13 cellular contexts compared by ENCODE assay signal in the genomic region with DNA sequence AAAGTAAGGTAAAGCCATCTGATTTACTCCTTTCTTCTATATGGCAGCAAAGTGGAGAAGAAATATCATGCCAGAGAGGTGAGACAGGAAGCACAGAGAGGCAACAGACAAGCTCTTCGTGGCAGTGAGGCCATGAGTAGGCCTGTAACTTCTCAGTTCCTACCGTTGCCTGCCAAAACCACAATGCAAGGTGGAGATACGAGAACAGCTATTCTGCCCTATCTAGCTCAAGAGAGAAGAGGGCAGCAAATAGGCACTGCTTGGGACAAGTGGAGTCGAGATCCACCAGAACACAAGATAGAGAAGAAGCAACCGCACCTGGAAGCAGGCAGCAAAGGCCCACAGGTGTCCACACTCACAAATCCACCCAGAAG. TPM values are rescaled to one million over a fixed set of nuclear protein-coding genes. Genes with fewer than 3 reads are reported as not detected.
A peak's percentile ranks its signal among the peaks of the same experiment; 100 is the strongest.
DNase-seq lines count a peak whose midpoint lies in the region; ATAC-seq and TF ChIP-seq lines count a peak whose summit lies in the region.
"Had no signal": no experiment of that assay in that cellular context is flagged by ENCODE, and none has a peak within 500 bp of the region (broad histone marks: within the 10 kb centered on the region; RNA-seq: fewer than 3 reads in every experiment).

No MANE protein-coding gene starts in this region.

- no peak overlapping the region for H2AFZ ChIP-seq in H9 (ENCODE audit: low read length)

- no peaks in the 10 kb centered on the region for H3K23me2 ChIP-seq in H9 (ENCODE audit: insufficient read length, low read depth, low read length, poor library complexity, severe bottlenecking)

- peak in 2 of 7 experiments; percentile 8 to 54 for DNase-seq in CD8-positive, alpha-beta T cell
- DNase-seq in T-cell (peak in 18 of 34 experiments; percentile 6 to 41 (median 12)), H9 (no peak), dedifferentiated amniotic fluid mesenchymal stem cell (ENCODE audit: extremely low spot score) (no peak)
- no peak for DNase-seq in effector memory CD8-positive, alpha-beta T cell
- DNase-seq: central memory CD4-positive, alpha-beta T cell; left cardiac atrium; pancreas; stimulated activated CD4-positive, alpha-beta T cell treated with anti-CD3 and anti-CD28 coated beads, Interleukin-2, amount 100 ng/mL, for 48 hours; tibial artery had no signal

- no peak overlapping the region for H2BK12ac ChIP-seq in H9 (ENCODE audit: insufficient read length, low read depth, low read length)

- POLR2A ChIA-PET in CD8-positive, alpha-beta T cell (lab: Charles Lee): interaction anchor here (0.6 to 1.4 kb wide), 4 partner anchors 15 to 35 kb away, joined by 3 to 6 read pairs (median 3); a partner anchor contains a TSS
- POLR2A ChIA-PET in T-cell (lab: Charles Lee): no interaction called here

- no peak for TF ChIP-seq CTCF in CD8-positive, alpha-beta T cell (IDR thresholded peaks at IDR 0.05)
- no peak for TF ChIP-seq CTCF in H9 (conservative IDR thresholded peaks at IDR 0.05)

- ATAC-seq in CD8-positive, alpha-beta T cell: peak; percentile 80
- ATAC-seq in GM18868 (IDR thresholded peaks at IDR 0.05; ENCODE audit: unreplicated experiment): peak; percentile 66
- ATAC-seq in T-cell (replicated peaks in 1 of 4): peak; percentile 84 to 98 (median 86)
- ATAC-seq in effector memory CD8-positive, alpha-beta T cell (replicated peaks): peak; percentile 42
- no peak for ATAC-seq in HG02852 (IDR thresholded peaks at IDR 0.05; ENCODE audit: unreplicated experiment)
- ATAC-seq in GM18858 (IDR thresholded peaks at IDR 0.05; ENCODE audit: unreplicated experiment): no peak
- ATAC-seq: left cardiac atrium had no signal

- no peak overlapping the region for H2BK5ac ChIP-seq in H9 (ENCODE audit: insufficient read length, low read length)

- CTCF ChIA-PET in CD8-positive, alpha-beta T cell (lab: Charles Lee): interaction anchor here (0.7 to 2.0 kb wide), 6 partner anchors 12 to 894 kb away, joined by 3 to 10 read pairs (median 3); no protein-coding TSS in a partner anchor
- CTCF ChIA-PET in T-cell (lab: Charles Lee): interaction anchor here (0.6 to 0.8 kb wide), 2 partner anchors 86 to 267 kb away, joined by 3 read pairs; no protein-coding TSS in a partner anchor

- intact Hi-C loops in CD8-positive, alpha-beta T cell (cut with DNase I, micrococcal nuclease): no loop called here

- no peak overlapping the region for H2AK5ac ChIP-seq in H9 (ENCODE audit: insufficient read length, low read length)

- no peak overlapping the region for H4K8ac ChIP-seq in H9 (replicated peaks; ENCODE audit: insufficient read length, low read depth, low read length)

- H3K79me2 ChIP-seq in H9 (ENCODE audit: insufficient read depth, low read length): no peaks in the 10 kb centered on the region; the same call in 1 of the 2 replicates

- H3K4me1 Mint-ChIP-seq in CD8-positive, alpha-beta T cell (ENCODE audit: low read depth): peaks cover 40% of the 10 kb centered on the region
- peaks cover 37 to 45% (median 41%) of the 10 kb centered on the region in 3 donors for H3K4me1 Mint-ChIP-seq in T-cell
- peaks cover 16 to 20% of the 10 kb centered on the region in 2 donors for H3K4me1 Mint-ChIP-seq in effector memory CD8-positive, alpha-beta T cell (ENCODE audit: low read depth in 2 of 2)
- peaks cover 0 to 3% of the 10 kb centered on the region in 2 experiments; a peak in 1 of 4 replicates for H3K4me1 Mint-ChIP-seq in H9

- no peak overlapping the region for H4K5ac ChIP-seq in H9 (ENCODE audit: insufficient read length, low read depth, low read length)

- no peak overlapping the region for H3K4me3 ChIP-seq in CD8-positive, alpha-beta T cell (ENCODE audit: low read depth, low read length)
- H3K4me3 ChIP-seq: pancreas, tibial artery had no signal

- WGBS in H9 (ENCODE audit: extremely low coverage, insufficient read length, low lambda C conversion rate): no CpG with 5 or more reads among the region's 5 CpGs

- H3K4me2 ChIP-seq in H9 (ENCODE audit: insufficient read depth, insufficient read length, low read length): no peak overlapping the region

- H3K4me3 Mint-ChIP-seq in CD8-positive, alpha-beta T cell: peak overlapping the region; percentile 47
- peak overlapping the region in 1 of 3 donors; percentile 46 for H3K4me3 Mint-ChIP-seq in T-cell
- H3K4me3 Mint-ChIP-seq in effector memory CD8-positive, alpha-beta T cell: peak overlapping the region in 1 of 2 donors; percentile 28
- no peak overlapping the region for H3K4me3 Mint-ChIP-seq in H9

- no peaks in the 10 kb centered on the region for H3K9me3 ChIP-seq in CD8-positive, alpha-beta T cell (ENCODE audit: low read length)
- no peaks in the 10 kb centered on the region for H3K9me3 ChIP-seq in H9 (ENCODE audit: control insufficient read depth, low read depth, low read length)
- H3K9me3 ChIP-seq: pancreas, tibial artery had no signal

- no peaks in the 10 kb centered on the region for H3K27me3 ChIP-seq in CD8-positive, alpha-beta T cell (ENCODE audit: insufficient read depth, low read length)
- H3K27me3 ChIP-seq in H9 (ENCODE audit: insufficient read depth, low read length): no peaks in the 10 kb centered on the region
- H3K27me3 ChIP-seq: pancreas, tibial artery had no signal

- H2BK15ac ChIP-seq in H9 (ENCODE audit: low read depth, low read length): no peak overlapping the region

- H3K4me1 ChIP-seq in CD8-positive, alpha-beta T cell (ENCODE audit: insufficient read depth, low read length): peaks cover 18% of the 10 kb centered on the region
- H3K4me1 ChIP-seq in H9 (ENCODE audit: insufficient read depth, low read length): no peaks in the 10 kb centered on the region

- H3T11ph ChIP-seq in H9 (ENCODE audit: low read length): no peak overlapping the region

- H3K27me3 Mint-ChIP-seq in CD8-positive, alpha-beta T cell (ENCODE audit: low read depth): no peaks in the 10 kb centered on the region
- H3K27me3 Mint-ChIP-seq in T-cell (no peaks in the 10 kb centered on the region), H9 (ENCODE audit: low read depth) (no peaks in the 10 kb centered on the region; the same call in 1 of the 2 replicates)
- H3K27me3 Mint-ChIP-seq in effector memory CD8-positive, alpha-beta T cell: no peaks in the 10 kb centered on the region

- peaks cover 12% of the 10 kb centered on the region for H3K36me3 Mint-ChIP-seq in CD8-positive, alpha-beta T cell
- H3K36me3 Mint-ChIP-seq in T-cell (peaks cover 12% of the 10 kb centered on the region), H9 (ENCODE audit: insufficient read depth in 1 of 3, low read depth in 3 of 3) (no peaks in the 10 kb centered on the region; a peak in 1 of 7 replicates)
- peaks cover 8% of the 10 kb centered on the region for H3K36me3 Mint-ChIP-seq in effector memory CD8-positive, alpha-beta T cell (ENCODE audit: insufficient read depth)

- no peak overlapping the region for H3K23ac ChIP-seq in H9 (ENCODE audit: insufficient read length, low read depth, low read length)

- no peaks in the 10 kb centered on the region for H4K20me1 ChIP-seq in H9 (ENCODE audit: control insufficient read depth, insufficient read depth, insufficient read length)

- H3K14ac ChIP-seq in H9 (ENCODE audit: insufficient read depth, low read length): no peak overlapping the region

- no peak overlapping the region for H3K9ac ChIP-seq in H9 (ENCODE audit: extremely low read depth, insufficient read length, low read length)

- no peaks in the 10 kb centered on the region for H3K36me3 ChIP-seq in CD8-positive, alpha-beta T cell (ENCODE audit: insufficient read depth, low read length)
- H3K36me3 ChIP-seq: pancreas had no signal

- no peaks in the 10 kb centered on the region for H3K9me3 Mint-ChIP-seq in CD8-positive, alpha-beta T cell
- H3K9me3 Mint-ChIP-seq in T-cell (no peaks in the 10 kb centered on the region), H9 (no peaks in the 10 kb centered on the region)
- no peaks in the 10 kb centered on the region for H3K9me3 Mint-ChIP-seq in effector memory CD8-positive, alpha-beta T cell

- H2BK20ac ChIP-seq in H9 (ENCODE audit: low read depth, low read length, poor library complexity, severe bottlenecking): no peak overlapping the region

- H3K27ac ChIP-seq in CD8-positive, alpha-beta T cell (ENCODE audit: low read depth, low read length): peak overlapping the region; percentile 35
- H3K27ac ChIP-seq in H9 (ENCODE audit: insufficient read length, low read depth, low read length): no peak overlapping the region
- H3K27ac ChIP-seq: tibial artery had no signal

- H3K18ac ChIP-seq in H9 (ENCODE audit: insufficient read length, low read depth, low read length): no peak overlapping the region

- H4K91ac ChIP-seq in H9 (ENCODE audit: insufficient read length, low read depth, low read length): no peak overlapping the region

- no peak overlapping the region for H3K4ac ChIP-seq in H9 (ENCODE audit: low read depth, low read length)

- H2BK120ac ChIP-seq in H9 (ENCODE audit: low read depth, low read length, poor library complexity, severe bottlenecking): no peak overlapping the region

- no peak overlapping the region for H3K56ac ChIP-seq in H9 (ENCODE audit: insufficient read length, low read depth, low read length)

- no peaks in the 10 kb centered on the region for H3K79me1 ChIP-seq in H9 (ENCODE audit: insufficient read depth, low read depth, low read length, poor library complexity, severe bottlenecking)

- H3K27ac Mint-ChIP-seq in CD8-positive, alpha-beta T cell: peak overlapping the region; percentile 94
- H3K27ac Mint-ChIP-seq in T-cell (peak overlapping the region; percentile 86 to 93), H9 (peak overlapping the region in 1 of 3 experiments; percentile 32; a peak in 1 of 7 replicates)
- peak overlapping the region; percentile 86 for H3K27ac Mint-ChIP-seq in effector memory CD8-positive, alpha-beta T cell

RNA-seq across cellular contexts. Expression of a gene that starts 24.8 kb away (rescaled TPM):
- total RNA-seq in CD8-positive, alpha-beta T cell: 10 to 100 TPM; 14.6 to 14.8 TPM
- total RNA-seq in T-cell (10 to 100 TPM; 21.9 to 29.3 (median 24.5) TPM), H9 (2021) (15.5 and 15.6 TPM in 2 replicates)

RNA-seq across cellular contexts. Expression of a gene that starts 25.2 kb away (rescaled TPM):
- under 1 TPM; 0.31 to 0.41 TPM for total RNA-seq in CD8-positive, alpha-beta T cell
- under 1 TPM; 0.30 to 0.45 (median 0.37) TPM for total RNA-seq in T-cell
- total RNA-seq in H9 (2021): 1.1 and 1.3 TPM in 2 replicates

Comparison
In these comparisons a context has a peak if more than half of its experiments do, and no peak if none do; other contexts are left out.
1. ATAC-seq: peak in CD8-positive, alpha-beta T cell (single experiment), GM18868 (single experiment), T-cell (4 of 4) and effector memory CD8-positive, alpha-beta T cell (single experiment); none in HG02852 (single experiment) and GM18858 (single experiment).
2. DNase-seq: peak in T-cell (18 of 34); none in effector memory CD8-positive, alpha-beta T cell (0 of 3), H9 (single experiment) and dedifferentiated amniotic fluid mesenchymal stem cell (single experiment).